In the genomic region with DNA sequence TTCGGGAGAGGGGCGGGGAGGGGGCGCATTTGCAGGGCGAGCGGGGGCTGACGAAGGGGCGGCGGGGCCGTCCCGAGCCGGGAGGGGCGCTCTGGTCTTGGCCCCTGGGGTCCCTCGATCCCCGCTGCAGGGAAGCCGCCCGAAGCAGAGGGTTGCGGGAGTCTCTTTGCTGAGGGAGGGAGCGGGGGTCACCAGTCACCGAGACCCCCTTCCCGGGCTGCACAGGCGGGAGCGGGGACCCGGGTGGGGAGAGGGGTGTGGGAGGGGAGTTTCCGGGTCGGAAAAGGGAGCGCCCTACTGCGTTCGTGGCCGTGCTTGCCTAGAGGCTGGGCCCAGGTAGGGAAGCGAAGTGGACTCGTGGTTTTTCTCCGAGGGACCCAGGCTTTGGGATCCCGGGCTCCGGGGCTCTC, we compare ENCODE assay signal across 6 cellular contexts. TPM values are rescaled to one million over a fixed set of nuclear protein-coding genes. Genes with fewer than 3 reads are reported as not detected.
DNase-seq lines count a peak whose midpoint lies in the region; ATAC-seq, FAIRE-seq and TF ChIP-seq lines count a peak whose summit lies in the region.

No MANE protein-coding gene starts in this region.

- H4K5ac ChIP-seq in H1 (ENCODE audit: insufficient read length, low read depth, low read length), result peak overlapping the region; percentile 67

- peak overlapping the region; percentile 17 for H3K4ac ChIP-seq in H1 (replicated peaks; ENCODE audit: insufficient read length, low read depth, low read length)

- POLR2A ChIA-PET in H1 (lab: Charles Lee; ENCODE audit: partially characterized antibody), result interaction anchor here (0.6 to 4.7 kb wide), 8 partner anchors 8 to 78 kb away, joined by 3 to 20 read pairs (median 4); a partner anchor contains a TSS

- 0% methylated on average over 9 of the region's 34 CpGs; no CpG with 5 or more reads in 1 of the 2 experiments for WGBS in H1 (ENCODE audit: extremely low coverage in 1 of 2, insufficient coverage in 1 of 2, insufficient read length in 1 of 2, insufficient replicate concordance in 2 of 2, low coverage in 1 of 2, low lambda C conversion rate in 2 of 2, missing lambda C conversion rate in 1 of 2), 2 experiments

- H3K27me3 ChIP-seq in H1 (replicated peaks in 1 of 4; ENCODE audit: control insufficient read depth in 3 of 4, extremely low read depth in 1 of 4, insufficient read depth in 3 of 4, low read length in 3 of 4), result peaks cover 0 to 6% (median 4%) of the 10 kb centered on the region in 4 experiments; a peak in 3 of 7 replicates
- H3K27me3 ChIP-seq in gastrocnemius medialis, result no peaks in the 10 kb centered on the region

- peak overlapping the region; percentile 22 for H4K91ac ChIP-seq in H1 (replicated peaks; ENCODE audit: insufficient read length, low read length)

- H2BK5ac ChIP-seq in H1 (ENCODE audit: low read depth, low read length), result peak overlapping the region; percentile 73; the same call in 1 of the 2 replicates

- DNase-seq in ELR (ENCODE audit: low read depth), result peak; percentile 19
- peak in 1 of 2 experiments; percentile 79 for DNase-seq in H1 (ENCODE audit: low read depth in 1 of 2, low spot score in 2 of 2)
- DNase-seq in gastrocnemius medialis, result no peak
- DNase-seq in GM13977 (ENCODE audit: low spot score), result no peak
- no peak for DNase-seq in OCI-M2 (lab: John Stamatoyannopoulos, UW; ENCODE audit: unreplicated experiment)

- H3K23ac ChIP-seq in H1 (ENCODE audit: insufficient read length), result no peak overlapping the region

- 0 out of 2 replicates have a peak overlapping the region, but pooled peaks have one; percentile 71 for H3K18ac ChIP-seq in H1 (ENCODE audit: extremely low read depth, low read length)

- peak overlapping the region; percentile 62 for H3K56ac ChIP-seq in H1 (replicated peaks; ENCODE audit: insufficient read length, low read depth, low read length)

- in situ Hi-C loops in gastrocnemius medialis (cut with MboI; ENCODE audit: low sequenced_read_pairs in 4 of 4) (no loop called here), GM13977 (cut with MboI; ENCODE audit: low pct_unique_long_range_greater_than_20kb, low sequenced_read_pairs, unreplicated experiment) (no loop called here)

- no peaks in the 10 kb centered on the region for H4K20me1 ChIP-seq in H1 (replicated peaks in 1 of 2; ENCODE audit: control insufficient read depth in 1 of 2, insufficient read depth in 2 of 2, low read length in 2 of 2)

- H3K9ac ChIP-seq in H1 (replicated peaks in 1 of 4; ENCODE audit: extremely low read depth in 1 of 4, low read depth in 3 of 4, low read length in 3 of 4), result peak overlapping the region in 2 of 4 experiments; percentile 25 to 45; a peak in 4 of 7 replicates

- no peak for TF ChIP-seq EP300 in H1 (IDR thresholded peaks at IDR 0.05; ENCODE audit: borderline replicate concordance in 1 of 2, low read depth in 2 of 2, low read length in 2 of 2)

- H3K14ac ChIP-seq in H1 (ENCODE audit: insufficient read length), result no peak overlapping the region

- H3K4me1 ChIP-seq in H1 (replicated peaks in 1 of 4; ENCODE audit: control insufficient read depth in 3 of 4, insufficient read depth in 4 of 4, low read length in 3 of 4) (peaks cover 8 to 20% (median 15%) of the 10 kb centered on the region in 4 experiments), gastrocnemius medialis (peaks cover 11 to 13% of the 10 kb centered on the region in 2 donors)

- H2BK12ac ChIP-seq in H1 (ENCODE audit: low read depth, low read length), result no peak overlapping the region

- H3K4me2 ChIP-seq in H1 (ENCODE audit: insufficient read depth in 1 of 2, low read depth in 2 of 2, low read length in 2 of 2), result peak overlapping the region; percentile 78 to 80

- no peak for TF ChIP-seq RAD21 in H1 (IDR thresholded peaks at IDR 0.05 in 1 of 2, conservative IDR thresholded peaks at IDR 0.05 in 1 of 2; ENCODE audit: low read depth in 2 of 2, low read length in 2 of 2)

- CTCF ChIA-PET in H1 (lab: Charles Lee; ENCODE audit: partially characterized antibody), result interaction anchor here (0.7 to 7.6 kb wide), 9 partner anchors 9 to 89 kb away, joined by 3 to 115 read pairs (median 5); a partner anchor contains a TSS

- H4K8ac ChIP-seq in H1 (ENCODE audit: extremely low read depth, insufficient read depth, low read length), result no peak overlapping the region; the same call in 1 of the 2 replicates

- H2BK15ac ChIP-seq in H1 (ENCODE audit: low read length), result no peak overlapping the region

- no peak overlapping the region for H2BK120ac ChIP-seq in H1 (replicated peaks; ENCODE audit: low read depth, low read length)

- no peak overlapping the region for H2BK20ac ChIP-seq in H1 (ENCODE audit: low read length)

- H3K36me3 ChIP-seq in H1 (ENCODE audit: control insufficient read depth in 2 of 4, insufficient read depth in 4 of 4, low read length in 3 of 4) (peaks cover 0 to 3% (median 1%) of the 10 kb centered on the region in 4 experiments; a peak in 3 of 8 replicates), gastrocnemius medialis (peaks cover 0 to 17% of the 10 kb centered on the region in 2 donors)

- TF ChIP-seq CTCF in H1 (IDR thresholded peaks at IDR 0.05; ENCODE audit: control extremely low read depth in 1 of 3, insufficient read depth in 1 of 3, low read depth in 1 of 3, low read length in 3 of 3) (no peak), gastrocnemius medialis (IDR thresholded peaks at IDR 0.05 in 4 of 5, conservative IDR thresholded peaks at IDR 0.05 in 1 of 5) (no peak), GM13977 (IDR thresholded peaks at IDR 0.05; ENCODE audit: extremely low read depth, insufficient read depth, missing control alignments) (no peak)

- no peak overlapping the region for H2AFZ ChIP-seq in H1 (ENCODE audit: low read length)

- H3K79me2 ChIP-seq in H1 (ENCODE audit: control insufficient read depth in 1 of 2, insufficient read depth in 2 of 2, low read length in 2 of 2), result 0 out of 4 replicates have a peak, but pooled peaks cover 0 to 4% of the 10 kb centered on the region in 2 experiments

- ATAC-seq in HG03354 (IDR thresholded peaks at IDR 0.05; ENCODE audit: poor library complexity, severe bottlenecking, unreplicated experiment) (peak; percentile 35), gastrocnemius medialis (peak; percentile 15 to 17)

- no peaks in the 10 kb centered on the region for H3K79me1 ChIP-seq in H1 (ENCODE audit: low read depth, low read length)

- H2AK5ac ChIP-seq in H1 (ENCODE audit: low read depth, low read length), result no peak overlapping the region

- H3K23me2 ChIP-seq in H1 (ENCODE audit: low read depth, low read length), result no peaks in the 10 kb centered on the region; the same call in 1 of the 2 replicates

- no peak for FAIRE-seq in H1 (lab: Jason Lieb, UNC)

- no peaks in the 10 kb centered on the region; a peak in 1 of 4 replicates for H3K9me3 ChIP-seq in H1 (ENCODE audit: insufficient read depth in 2 of 2, low read depth in 1 of 2, low read length in 1 of 2)
- H3K9me3 ChIP-seq in gastrocnemius medialis, result no peaks in the 10 kb centered on the region

- H3K4me3 ChIP-seq in H1 (ENCODE audit: extremely low read depth in 1 of 4, insufficient read depth in 2 of 4, low read depth in 3 of 4, low read length in 4 of 4), result peak overlapping the region; percentile 48 to 82 (median 66)
- H3K4me3 ChIP-seq in gastrocnemius medialis, result peak overlapping the region; percentile 81 to 95 (median 90)

- H3K27ac ChIP-seq in H1 (ENCODE audit: low read depth, low read length) (peak overlapping the region; percentile 16; the same call in 1 of the 2 replicates), gastrocnemius medialis (peak overlapping the region in 2 of 4 donors; percentile 13 to 50)

- TF ChIP-seq POLR2A in H1 (IDR thresholded peaks at IDR 0.05; ENCODE audit: control extremely low read depth in 1 of 2, low read depth in 2 of 2, low read length in 2 of 2) (no peak), gastrocnemius medialis (IDR thresholded peaks at IDR 0.05) (no peak)

- intact Hi-C loops in gastrocnemius medialis (cut with DNase I; ENCODE audit: low total_unique reads), result loop anchor here (1.0 kb wide), 1 partner anchor 11 kb away; a partner anchor contains a TSS

RNA-seq across cellular contexts. Expression of a gene that starts 0.4 kb away (rescaled TPM):
- total RNA-seq in H1 (2021; fragmentation: NEBNext Ultra II Directional; extraction: Animal tissue kit (Norgen Biotek cat#: 25700)), result 56.0 and 56.1 TPM in 2 replicates
- 59.3 and 72.3 TPM in 2 replicates for polyA plus RNA-seq in H1 (2011; rRNA removed)
- 115 TPM for polyA plus RNA-seq in H1 (2011; cell fraction: cytosol; rRNA removed)
- 109 TPM for polyA plus RNA-seq in H1 (2011; cell fraction: nucleus; rRNA removed)
- 81.1 to 105 TPM (median 95.8 TPM) in 4 replicates for polyA plus RNA-seq in H1 (2012, experiment 1 of 2)
- polyA plus RNA-seq in H1 (2012, experiment 2 of 2), result 90.0 TPM
- 35.2 TPM for polyA plus RNA-seq in H1 (2013, experiment 1 of 2)
- 33.6 TPM for polyA plus RNA-seq in H1 (2013, experiment 2 of 2)
- polyA minus RNA-seq in H1 (2011; rRNA and poly(A)+ RNA removed), result 47.0 and 58.4 TPM in 2 replicates
- polyA minus RNA-seq in H1 (2011; cell fraction: cytosol; rRNA and poly(A)+ RNA removed), result 17.9 TPM
- polyA minus RNA-seq in H1 (2011; cell fraction: nucleus; rRNA and poly(A)+ RNA removed), result 16.7 TPM
- total RNA-seq in gastrocnemius medialis, result 10 to 100 TPM in 3 of 4 donors, 1 to 10 TPM in 1; 5.5 to 24.4 (median 15.6) TPM

RNA-seq across cellular contexts. Expression of a gene that starts 10.7 kb away (rescaled TPM):
- total RNA-seq in H1 (2021; fragmentation: NEBNext Ultra II Directional; extraction: Animal tissue kit (Norgen Biotek cat#: 25700)), result 7.0 and 7.4 TPM in 2 replicates
- 1.6 and 3.0 TPM in 2 replicates for polyA plus RNA-seq in H1 (2011; rRNA removed)
- polyA plus RNA-seq in H1 (2011; cell fraction: cytosol; rRNA removed), result 2.2 TPM
- 4.2 TPM for polyA plus RNA-seq in H1 (2011; cell fraction: nucleus; rRNA removed)
- polyA plus RNA-seq in H1 (2012, experiment 1 of 2), result 8.2 to 13.3 TPM (median 11.5 TPM) in 4 replicates
- polyA plus RNA-seq in H1 (2012, experiment 2 of 2), result 6.6 TPM
- polyA plus RNA-seq in H1 (2013, experiment 1 of 2), result 29.9 TPM
- 28.2 TPM for polyA plus RNA-seq in H1 (2013, experiment 2 of 2)
- 0.19 and 0.20 TPM in 2 replicates for polyA minus RNA-seq in H1 (2011; rRNA and poly(A)+ RNA removed)
- polyA minus RNA-seq in H1 (2011; cell fraction: cytosol; rRNA and poly(A)+ RNA removed), result 3.1 TPM
- polyA minus RNA-seq in H1 (2011; cell fraction: nucleus; rRNA and poly(A)+ RNA removed), result 1.2 TPM
- not detected for total RNA-seq in gastrocnemius medialis

RNA-seq across cellular contexts. Expression of a gene that starts 25.4 kb away (rescaled TPM):
- total RNA-seq in H1 (2021; fragmentation: NEBNext Ultra II Directional; extraction: Animal tissue kit (Norgen Biotek cat#: 25700)), result 0.84 and 1.0 TPM in 2 replicates
- polyA plus RNA-seq in H1 (2011; rRNA removed), result 0.26 and 0.47 TPM in 2 replicates
- 1.1 TPM for polyA plus RNA-seq in H1 (2011; cell fraction: cytosol; rRNA removed)
- polyA plus RNA-seq in H1 (2011; cell fraction: nucleus; rRNA removed), result 1.7 TPM
- polyA plus RNA-seq in H1 (2012, experiment 1 of 2), result 0.62 to 1.2 TPM (median 0.80 TPM) in 4 replicates
- polyA plus RNA-seq in H1 (2012, experiment 2 of 2), result 0.59 TPM
- polyA plus RNA-seq in H1 (2013, experiment 1 of 2), result 0.55 TPM
- polyA plus RNA-seq in H1 (2013, experiment 2 of 2), result 0.37 TPM
- 0.16 TPM in 1 of 2 replicates, not detected in the other for polyA minus RNA-seq in H1 (2011; rRNA and poly(A)+ RNA removed)
- polyA minus RNA-seq in H1 (2011; cell fraction: cytosol; rRNA and poly(A)+ RNA removed), result not detected
- 1.00 TPM for polyA minus RNA-seq in H1 (2011; cell fraction: nucleus; rRNA and poly(A)+ RNA removed)
- total RNA-seq in gastrocnemius medialis, result not detected

RNA-seq across cellular contexts. Expression of a gene that starts 27.8 kb away (rescaled TPM):
- 5.6 and 6.8 TPM in 2 replicates for total RNA-seq in H1 (2021; fragmentation: NEBNext Ultra II Directional; extraction: Animal tissue kit (Norgen Biotek cat#: 25700))
- polyA plus RNA-seq in H1 (2011; rRNA removed), result 3.7 and 3.8 TPM in 2 replicates
- 3.4 TPM for polyA plus RNA-seq in H1 (2011; cell fraction: cytosol; rRNA removed)
- polyA plus RNA-seq in H1 (2011; cell fraction: nucleus; rRNA removed), result 2.8 TPM
- polyA plus RNA-seq in H1 (2012, experiment 1 of 2), result 2.5 to 2.9 TPM (median 2.7 TPM) in 4 replicates
- 1.9 TPM for polyA plus RNA-seq in H1 (2012, experiment 2 of 2)
- polyA plus RNA-seq in H1 (2013, experiment 1 of 2), result 20.1 TPM
- 28.6 TPM for polyA plus RNA-seq in H1 (2013, experiment 2 of 2)
- polyA minus RNA-seq in H1 (2011; rRNA and poly(A)+ RNA removed), result 4.2 and 4.4 TPM in 2 replicates
- polyA minus RNA-seq in H1 (2011; cell fraction: cytosol; rRNA and poly(A)+ RNA removed), result 1.9 TPM
- polyA minus RNA-seq in H1 (2011; cell fraction: nucleus; rRNA and poly(A)+ RNA removed), result 1.00 TPM
- total RNA-seq in gastrocnemius medialis, result 10 to 100 TPM in 3 of 4 donors, 1 to 10 TPM in 1; 5.9 to 21.7 (median 12.3) TPM

RNA-seq across cellular contexts. Expression of a gene that starts 46.1 kb away (rescaled TPM):
- 0.82 TPM in 1 of 2 replicates, not detected in the other for total RNA-seq in H1 (2021; fragmentation: NEBNext Ultra II Directional; extraction: Animal tissue kit (Norgen Biotek cat#: 25700))
- 0.21 and 0.58 TPM in 2 replicates for polyA plus RNA-seq in H1 (2011; rRNA removed)
- 0.48 TPM for polyA plus RNA-seq in H1 (2011; cell fraction: cytosol; rRNA removed)
- 0.76 TPM for polyA plus RNA-seq in H1 (2011; cell fraction: nucleus; rRNA removed)
- polyA plus RNA-seq in H1 (2012, experiment 1 of 2), result 0.23 to 0.61 TPM (median 0.24 TPM) in 3 of 4 replicates, not detected in the other
- polyA plus RNA-seq in H1 (2012, experiment 2 of 2), result 0.14 TPM
- polyA plus RNA-seq in H1 (2013, experiment 1 of 2), result 0.59 TPM
- 0.72 TPM for polyA plus RNA-seq in H1 (2013, experiment 2 of 2)
- polyA minus RNA-seq in H1 (2011; rRNA and poly(A)+ RNA removed), result 1.9 TPM in 1 of 2 replicates, not detected in the other
- polyA minus RNA-seq in H1 (2011; cell fraction: cytosol; rRNA and poly(A)+ RNA removed), result not detected
- polyA minus RNA-seq in H1 (2011; cell fraction: nucleus; rRNA and poly(A)+ RNA removed), result 1.3 TPM
- total RNA-seq in gastrocnemius medialis, result not detected
